21 cellular contexts compared by ENCODE assay signal in genomic region chrY:19856746-19857145, GRCh38.
"Had no signal": no experiment of that assay in that cellular context is flagged by ENCODE, and none has a peak within 500 bp of the region (broad histone marks: within the 10 kb centered on the region; RNA-seq: fewer than 3 reads in every experiment).

No MANE protein-coding gene starts in this region.

- DNase-seq: activated CD4-positive, alpha-beta T cell treated with anti-CD3 and anti-CD28 coated beads, Interleukin-2, amount 50 U/mL, for 1 hour; activated gamma-delta T cell; activated naive CD4-positive, alpha-beta T cell treated with anti-CD3 and anti-CD28 coated beads, Interleukin-2, amount 50 U/mL, for 16 hours; activated T-cell treated with anti-CD3 and anti-CD28 coated beads for 4 hours; brain microvascular endothelial cell; caudate nucleus; effector CD4-positive, alpha-beta T cell; left lung; naive thymus-derived CD4-positive, alpha-beta T cell; posterior cingulate gyrus; small intestine; stimulated activated CD4-positive, alpha-beta T cell treated with anti-CD3 and anti-CD28 coated beads, Interleukin-2, amount 100 ng/mL, for 24 hours; stimulated activated naive CD8-positive, alpha-beta T cell treated with anti-CD3 and anti-CD28 coated beads, Interleukin-15, amount 100 ng/mL, for 72 hours; T-helper 1 cell; T-helper 9 cell; tibial artery had no signal

- H3K27ac Mint-ChIP-seq: dendritic cell treated with granulocyte-macrophage colony-stimulating factor and Interleukin-4, amounts not matched to agents 40 ng/mL and 50 ng/mL, for 4 days; neural progenitor cell; stimulated activated effector memory CD8-positive, alpha-beta T cell treated with anti-CD3 and anti-CD28 coated beads, Interleukin-12 subunit alpha, Interleukin-12 subunit beta, amount 100 ng/mL, for 72 hours had no signal

- H3K27me3 Mint-ChIP-seq: dendritic cell treated with granulocyte-macrophage colony-stimulating factor and Interleukin-4, amounts not matched to agents 40 ng/mL and 50 ng/mL, for 4 days; naive thymus-derived CD4-positive, alpha-beta T cell; stimulated activated naive CD8-positive, alpha-beta T cell treated with anti-CD3 and anti-CD28 coated beads, Interleukin-15, amount 100 ng/mL, for 72 hours had no signal

- ATAC-seq: activated CD4-positive, CD25-positive, alpha-beta regulatory T cell treated with anti-CD3 and anti-CD28 coated beads, Interleukin-2, amount 50 U/mL, for 24 hours; left lung; naive thymus-derived CD4-positive, alpha-beta T cell; sciatic nerve; stimulated activated effector memory CD8-positive, alpha-beta T cell treated with anti-CD3 and anti-CD28 coated beads, Interleukin-12 subunit alpha, Interleukin-12 subunit beta, amount 100 ng/mL, for 72 hours; stimulated activated naive CD8-positive, alpha-beta T cell treated with anti-CD3 and anti-CD28 coated beads, Interleukin-15, amount 100 ng/mL, for 72 hours had no signal

- H3K4me1 Mint-ChIP-seq: neural progenitor cell; stimulated activated effector memory CD8-positive, alpha-beta T cell treated with anti-CD3 and anti-CD28 coated beads, Interleukin-12 subunit alpha, Interleukin-12 subunit beta, amount 100 ng/mL, for 72 hours had no signal

- H3K9me3 Mint-ChIP-seq: neural progenitor cell; stimulated activated effector memory CD8-positive, alpha-beta T cell treated with anti-CD3 and anti-CD28 coated beads, Interleukin-12 subunit alpha, Interleukin-12 subunit beta, amount 100 ng/mL, for 72 hours had no signal

- H3K4me3 Mint-ChIP-seq: dendritic cell treated with granulocyte-macrophage colony-stimulating factor and Interleukin-4, amounts not matched to agents 40 ng/mL and 50 ng/mL, for 4 days; neural progenitor cell; stimulated activated effector memory CD8-positive, alpha-beta T cell treated with anti-CD3 and anti-CD28 coated beads, Interleukin-12 subunit alpha, Interleukin-12 subunit beta, amount 100 ng/mL, for 72 hours; stimulated activated naive CD8-positive, alpha-beta T cell treated with anti-CD3 and anti-CD28 coated beads, Interleukin-15, amount 100 ng/mL, for 72 hours had no signal

- H3K36me3 Mint-ChIP-seq: naive thymus-derived CD4-positive, alpha-beta T cell; neural progenitor cell; stimulated activated effector memory CD8-positive, alpha-beta T cell treated with anti-CD3 and anti-CD28 coated beads, Interleukin-12 subunit alpha, Interleukin-12 subunit beta, amount 100 ng/mL, for 72 hours had no signal
